21 cellular contexts compared by ENCODE assay signal in genomic region chr14:100648474-100649172, GRCh38.
A peak's percentile ranks its signal among the peaks of the same experiment; 100 is the strongest.
DNase-seq lines count a peak whose midpoint lies in the region; ATAC-seq, FAIRE-seq and TF ChIP-seq lines count a peak whose summit lies in the region.
"Had no signal": no experiment of that assay in that cellular context is flagged by ENCODE, and none has a peak within 500 bp of the region (broad histone marks: within the 10 kb centered on the region; RNA-seq: fewer than 3 reads in every experiment).

No MANE protein-coding gene starts in this region.

- POLR2A ChIA-PET in HepG2 (lab: Yijun Ruan, JAX), result no interaction called here

- no peaks in the 10 kb centered on the region for H3K79me2 ChIP-seq in HepG2 (ENCODE audit: insufficient read depth, low read length)

- ATAC-seq in HepG2, result no peak
- ATAC-seq: K562 had no signal

- H3K4me3 ChIP-seq in liver (ENCODE audit: low read depth in 1 of 3, low read length in 3 of 3) (no peak overlapping the region), HepG2 (replicated peaks in 1 of 3; ENCODE audit: insufficient read depth in 1 of 3, low read depth in 2 of 3, low read length in 3 of 3) (no peak overlapping the region), duodenal mucosa (ENCODE audit: low read depth in 1 of 2, low read length in 2 of 2) (peak overlapping the region; percentile 10 to 14), esophagus squamous epithelium (no peak overlapping the region)
- H3K4me3 ChIP-seq: K562, SJSA1 had no signal

- H3K27me3 ChIP-seq in liver (ENCODE audit: control insufficient read depth in 4 of 4, insufficient read depth in 4 of 4, low read length in 3 of 4), result no peaks in the 10 kb centered on the region
- H3K27me3 ChIP-seq in HepG2 (ENCODE audit: control insufficient read depth in 1 of 2, insufficient read depth in 2 of 2, low read length in 2 of 2), result peaks cover 2 to 25% of the 10 kb centered on the region in 2 experiments; a peak in 4 of 5 replicates
- peaks cover 0 to 2% of the 10 kb centered on the region in 2 donors for H3K27me3 ChIP-seq in duodenal mucosa (ENCODE audit: control insufficient read depth in 1 of 2, insufficient read depth in 2 of 2, low read length in 2 of 2)
- H3K27me3 ChIP-seq in esophagus squamous epithelium, result peaks cover 0 to 19% (median 0%) of the 10 kb centered on the region in 4 donors
- H3K27me3 ChIP-seq: BE2C, SJSA1 had no signal

- no peak for TF ChIP-seq POLR2A in HepG2 (IDR thresholded peaks at IDR 0.05; ENCODE audit: insufficient read depth in 1 of 2, low read depth in 2 of 2, low read length in 2 of 2)
- no peak for TF ChIP-seq POLR2A in esophagus squamous epithelium (IDR thresholded peaks at IDR 0.05)

- H3K27ac ChIP-seq in liver (ENCODE audit: low read depth in 1 of 2, low read length in 2 of 2), result peak overlapping the region; percentile 28 to 77
- H3K27ac ChIP-seq in HepG2 (ENCODE audit: extremely low read length, insufficient read depth, low read length), result no peak overlapping the region
- no peak overlapping the region for H3K27ac ChIP-seq in duodenal mucosa (ENCODE audit: low read depth, low read length)
- no peak overlapping the region for H3K27ac ChIP-seq in esophagus squamous epithelium
- H3K27ac ChIP-seq: SJSA1 had no signal

- FAIRE-seq in HepG2 (lab: Jason Lieb, UNC), result no peak
- FAIRE-seq: G401.6, K562 had no signal

- TF ChIP-seq RAD21 in liver (IDR thresholded peaks at IDR 0.05) (no peak), HepG2 (CRISPR knock-in tag; IDR thresholded peaks at IDR 0.05) (no peak)

- BruUV-seq in HepG2 (replicated peaks; lab: Mats Ljungman, UMichigan), result no TSS peak

- H2AFZ ChIP-seq in HepG2 (ENCODE audit: low read length), result no peak overlapping the region

- 89% methylated on average over 2 of the region's 2 CpGs for WGBS in liver
- WGBS in HepG2 (ENCODE audit: low lambda C conversion rate), result 49% methylated on average over 2 of the region's 2 CpGs
- WGBS in esophagus squamous epithelium, 2 donors, result 69 to 80% methylated on average over 2 of the region's 2 CpGs

- DNase-seq in HepG2 (ENCODE audit: low spot score) (no peak), mucosa of gallbladder (ENCODE audit: low spot score) (peak; percentile 53), hippocampal formation (lab: John Stamatoyannopoulos, UW) (no peak), globus pallidus (ENCODE audit: low spot score) (no peak), esophagus squamous epithelium (lab: John Stamatoyannopoulos, UW) (no peak), NCI-H2081 treated with DMSO at 0.1 percent for 48 hours (lab: John Stamatoyannopoulos, UW) (no peak)
- DNase-seq: 8988T; BE2C; CD4-positive, CD25-positive, alpha-beta regulatory T cell; COR-L47; H7; NCI-H1105; NCI-H1694; NCI-H2107; NCI-H510A treated with DMSO at 0.1 percent for 48 hours; NCI-H82 had no signal

- no peaks in the 10 kb centered on the region for H4K20me1 ChIP-seq in HepG2 (ENCODE audit: insufficient read depth, low read length)

- TF ChIP-seq CTCF in liver (IDR thresholded peaks at IDR 0.05; ENCODE audit: low read depth, low read length, missing input control) (no peak), HepG2 (CRISPR knock-in tag; IDR thresholded peaks at IDR 0.05) (no peak), esophagus squamous epithelium (IDR thresholded peaks at IDR 0.05) (no peak)

- no peaks in the 10 kb centered on the region for H3K36me3 ChIP-seq in liver (ENCODE audit: control insufficient read depth in 4 of 4, insufficient read depth in 3 of 4, low read depth in 1 of 4, low read length in 3 of 4)
- H3K36me3 ChIP-seq in HepG2 (replicated peaks in 1 of 2; ENCODE audit: control insufficient read depth in 1 of 2, insufficient read depth in 2 of 2, low read length in 2 of 2), result no peaks in the 10 kb centered on the region
- H3K36me3 ChIP-seq in duodenal mucosa (ENCODE audit: control insufficient read depth in 1 of 2, insufficient read depth in 2 of 2, low read length in 2 of 2), result no peaks in the 10 kb centered on the region
- H3K36me3 ChIP-seq in esophagus squamous epithelium, result no peaks in the 10 kb centered on the region
- H3K36me3 ChIP-seq: BE2C, SJSA1 had no signal

- no peak for TF ChIP-seq EP300 in HepG2 (IDR thresholded peaks at IDR 0.05; ENCODE audit: low read depth in 2 of 2, low read length in 2 of 2)
- TF ChIP-seq EP300 in HepG2 (CRISPR knock-in tag; IDR thresholded peaks at IDR 0.05; ENCODE audit: borderline replicate concordance), result no peak

- intact Hi-C loops in HepG2 (cut with micrococcal nuclease; ENCODE audit: unreplicated experiment), result no loop called here
- intact Hi-C loops in esophagus squamous epithelium (cut with DNase I), result no loop called here

- H3K9ac ChIP-seq in liver (ENCODE audit: low read depth in 1 of 2, low read length in 2 of 2), result no peak overlapping the region
- no peak overlapping the region for H3K9ac ChIP-seq in HepG2 (ENCODE audit: insufficient read depth, low read depth, low read length)
- no peak overlapping the region for H3K9ac ChIP-seq in duodenal mucosa (ENCODE audit: low read depth in 1 of 2, low read length in 2 of 2)

- H3K4me1 ChIP-seq in liver (ENCODE audit: control insufficient read depth in 4 of 4, insufficient read depth in 4 of 4, low read length in 3 of 4) (peaks cover 0 to 26% (median 23%) of the 10 kb centered on the region in 4 donors), HepG2 (ENCODE audit: insufficient read depth, low read length) (peaks cover 8% of the 10 kb centered on the region), duodenal mucosa (ENCODE audit: control insufficient read depth in 1 of 2, insufficient read depth in 2 of 2, low read length in 2 of 2) (peaks cover 17 to 24% of the 10 kb centered on the region in 2 donors), esophagus squamous epithelium (peaks cover 0 to 5% (median 3%) of the 10 kb centered on the region in 3 donors)
- H3K4me1 ChIP-seq: SJSA1 had no signal

- H3K4me2 ChIP-seq in HepG2 (ENCODE audit: low read depth, low read length), result no peak overlapping the region

- no peaks in the 10 kb centered on the region for H3K9me3 ChIP-seq in liver (ENCODE audit: control insufficient read depth in 4 of 4, low read length in 3 of 4)
- no peaks in the 10 kb centered on the region for H3K9me3 ChIP-seq in HepG2 (ENCODE audit: low read length)
- no peaks in the 10 kb centered on the region for H3K9me3 ChIP-seq in duodenal mucosa (ENCODE audit: control insufficient read depth in 1 of 2, low read length in 2 of 2)
- no peaks in the 10 kb centered on the region for H3K9me3 ChIP-seq in esophagus squamous epithelium
- H3K9me3 ChIP-seq: BE2C, SJSA1 had no signal

- in situ Hi-C loops in HepG2 (cut with HindIII; ENCODE audit: extremely low pct_ligation_motif_present, low pct_unique_long_range_greater_than_20kb), result no loop called here

- CTCF ChIA-PET in HepG2 (lab: Yijun Ruan, JAX; ENCODE audit: low intra/inter-chr PET ratio, low total read pairs), result no interaction called here

TF ChIP-seq in liver, 16 proteins besides CTCF, POLR2A, EP300 and RAD21:
- no peak for TF ChIP-seq HNF4A (conservative IDR thresholded peaks at IDR 0.05)

TF ChIP-seq in HepG2, 621 proteins besides CTCF, POLR2A, EP300 and RAD21:
- TF ChIP-seq PCBP1 (IDR thresholded peaks at IDR 0.05; ENCODE audit: borderline replicate concordance, low read depth, low read length) (no peak), ZNF784 (CRISPR knock-in tag; IDR thresholded peaks at IDR 0.05; ENCODE audit: borderline replicate concordance) (no peak), ZNF234 (CRISPR knock-in tag; conservative IDR thresholded peaks at IDR 0.05) (no peak), RARA (CRISPR knock-in tag; IDR thresholded peaks at IDR 0.05) (no peak), ZNF292 (CRISPR knock-in tag; IDR thresholded peaks at IDR 0.05; ENCODE audit: borderline replicate concordance, low read depth) (no peak), CREM (IDR thresholded peaks at IDR 0.05) (no peak), CREM (CRISPR knock-in tag; IDR thresholded peaks at IDR 0.05) (no peak), ZNF788 (CRISPR knock-in tag; IDR thresholded peaks at IDR 0.05; ENCODE audit: borderline replicate concordance) (no peak), ZMYM3 (CRISPR knock-in tag; IDR thresholded peaks at IDR 0.05) (no peak), RCOR2 (CRISPR knock-in tag; IDR thresholded peaks at IDR 0.05) (no peak), CSRNP2 (CRISPR knock-in tag; conservative IDR thresholded peaks at IDR 0.05; ENCODE audit: low read depth) (no peak)

Comparison
In these comparisons a context has a peak if more than half of its experiments do, and no peak if none do; other contexts are left out.
1. H3K27ac ChIP-seq: peak in liver (2 of 2); none in HepG2 (single experiment), duodenal mucosa (single experiment) and esophagus squamous epithelium (0 of 4).
2. H3K4me3 ChIP-seq: peak in duodenal mucosa (2 of 2); none in liver (0 of 3), HepG2 (0 of 3) and esophagus squamous epithelium (0 of 4).